Comparison of ENCODE assay signal across 20 cellular contexts in genomic region chr22:25123677-25124076, GRCh38.
"Had no signal": no experiment of that assay in that cellular context is flagged by ENCODE, and none has a peak within 500 bp of the region (broad histone marks: within the 10 kb centered on the region; RNA-seq: fewer than 3 reads in every experiment).

No MANE protein-coding gene starts in this region.

- DNase-seq: IMR-90, Kasumi-1, NCI-H1092, NCI-H1105 treated with DMSO at 0.1 percent for 48 hours, NCI-H1417 treated with DMSO at 0.1 percent for 48 hours, NCI-H146, NCI-H1694 treated with DMSO at 0.1 percent for 48 hours, NCI-H1930, NCI-H2081, NCI-H2107, NCI-H226, NCI-H446, NCI-H510A, NCI-H524 treated with DMSO at 0.1 percent for 48 hours, NCI-H774, RPMI8226, SHP77, SK-N-SH, SW 1271 had no signal

- H3K9me3 ChIP-seq: SK-N-SH had no signal

- H3K4me2 ChIP-seq: KMS-11, SK-N-SH had no signal

- H3K27ac ChIP-seq: KMS-11 had no signal

- H3K9ac ChIP-seq: KMS-11, SK-N-SH had no signal
